Comparison of ENCODE assay signal across 33 cellular contexts in the genomic region with DNA sequence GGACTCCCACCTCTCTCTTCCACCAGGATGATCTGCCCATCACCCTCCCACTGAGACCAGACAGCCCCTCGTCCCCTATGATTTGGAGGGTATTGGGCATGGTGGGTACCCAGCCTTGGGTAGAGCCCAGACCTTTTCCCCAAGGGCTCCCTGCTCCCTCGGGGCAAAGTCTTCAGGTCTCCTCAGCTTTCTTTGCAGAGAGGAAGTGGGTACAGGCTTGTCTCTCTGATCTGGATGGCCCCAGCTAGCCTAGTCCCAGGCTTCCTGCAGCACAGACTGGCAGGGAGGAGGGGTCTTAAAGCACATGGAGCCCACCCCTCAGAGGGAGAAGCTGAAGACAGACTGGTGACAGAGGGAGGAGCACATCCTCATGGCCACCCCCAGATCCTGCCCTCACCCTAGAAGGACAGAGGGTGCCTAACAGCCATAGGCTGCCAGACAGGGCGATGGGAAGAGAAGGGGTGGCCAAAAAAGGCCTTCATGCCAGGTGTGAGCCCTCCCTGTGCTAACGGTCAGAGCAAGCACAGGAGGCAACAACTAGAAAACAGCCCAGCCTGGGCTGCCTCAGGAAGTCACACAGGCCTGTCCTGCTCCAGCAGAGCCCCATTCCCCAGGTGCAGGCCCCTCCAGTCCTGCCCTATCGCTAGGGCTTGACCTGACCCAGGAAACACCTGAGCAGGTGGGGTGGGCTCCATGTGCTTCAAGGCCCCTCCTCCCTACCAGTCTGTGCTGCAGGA. TPM values are rescaled to one million over a fixed set of nuclear protein-coding genes. Genes with fewer than 3 reads are reported as not detected.
DNase-seq lines count a peak whose midpoint lies in the region; ATAC-seq and TF ChIP-seq lines count a peak whose summit lies in the region.
"Had no signal": no experiment of that assay in that cellular context is flagged by ENCODE, and none has a peak within 500 bp of the region (broad histone marks: within the 10 kb centered on the region; RNA-seq: fewer than 3 reads in every experiment).

No MANE protein-coding gene starts in this region.

- intact Hi-C loops in IMR-90 (cut with micrococcal nuclease), result no loop called here
- intact Hi-C loops in spleen (cut with DNase I; ENCODE audit: low total_unique reads), result no loop called here

- CTCF ChIA-PET in IMR-90 (lab: Yijun Ruan, JAX), result no interaction called here
- CTCF ChIA-PET in SK-N-SH (lab: Yijun Ruan, JAX), result interaction anchor here (0.6 to 2.7 kb wide), 5 partner anchors 10 to 172 kb away, joined by 3 to 10 read pairs (median 6); no protein-coding TSS in a partner anchor

- ATAC-seq in IMR-90 (ENCODE audit: low read depth), result no peak
- ATAC-seq: activated naive CD8-positive, alpha-beta T cell treated with anti-CD3 and anti-CD28 coated beads, Interleukin-2, amount 50 U/mL, for 24 hours; naive thymus-derived CD8-positive, alpha-beta T cell; SK-N-SH treated with all-trans-retinoic acid at 6 μM for 48 hours; stimulated activated naive CD8-positive, alpha-beta T cell treated with anti-CD3 and anti-CD28 coated beads, Interleukin-15, Interleukin-2, amounts not matched to agents 100 U/mL and 50 U/mL, for 24 hours had no signal

- WGBS in IMR-90 (ENCODE audit: extremely low coverage in 2 of 2, insufficient read length in 1 of 2), 2 experiments, result 60% methylated on average over 1 of the region's 5 CpGs; no CpG with 5 or more reads in 1 of the 2 experiments
- WGBS in endodermal cell (ENCODE audit: insufficient coverage in 1 of 2, insufficient read length in 1 of 2), 2 experiments, result 83 to 88% methylated on average over 2 to 5 of the region's 5 CpGs
- WGBS in spleen, 5 donors, result 42 to 58% (median 45%) methylated on average over 4 to 5 of the region's 5 CpGs
- WGBS in SK-N-SH (ENCODE audit: low lambda C conversion rate), result 51% methylated on average over 3 of the region's 5 CpGs

- H2AK9ac ChIP-seq in IMR-90 (replicated peaks; ENCODE audit: low read depth, low read length, poor library complexity), result peak overlapping the region; percentile 82

- no peaks in the 10 kb centered on the region for H3K79me1 ChIP-seq in IMR-90 (ENCODE audit: low read depth in 1 of 2, low read length in 2 of 2)

- H3K9ac ChIP-seq in IMR-90 (ENCODE audit: low read depth, low read length) (no peak overlapping the region), SK-N-MC (ENCODE audit: insufficient read length) (no peak overlapping the region), endodermal cell (ENCODE audit: extremely low read depth, low read length, poor library complexity, severe bottlenecking) (no peak overlapping the region), SK-N-SH (no peak overlapping the region)

- no peak overlapping the region for H2BK5ac ChIP-seq in IMR-90 (ENCODE audit: low read depth, low read length, poor library complexity, severe bottlenecking)

- H3K4me3 Mint-ChIP-seq in endodermal cell, result no peak overlapping the region
- H3K4me3 Mint-ChIP-seq: activated B cell treated with CpG ODN at 0.5 μM for 24 hours; activated naive CD8-positive, alpha-beta T cell treated with anti-CD3 and anti-CD28 coated beads, Interleukin-2, amount 50 U/mL, for 24 hours; CD4-positive, alpha-beta T cell; naive thymus-derived CD8-positive, alpha-beta T cell had no signal

- no peak overlapping the region for H4K91ac ChIP-seq in IMR-90 (ENCODE audit: insufficient read depth, low read depth, low read length)

- no peaks in the 10 kb centered on the region for H3K9me1 ChIP-seq in IMR-90 (ENCODE audit: insufficient read depth, low read length)

- H3K27me3 ChIP-seq in IMR-90 (ENCODE audit: control insufficient read depth, insufficient read depth, low read length), result peaks cover 39% of the 10 kb centered on the region
- no peaks in the 10 kb centered on the region for H3K27me3 ChIP-seq in endodermal cell (ENCODE audit: control insufficient read depth, insufficient read depth, low read length, poor library complexity, severe bottlenecking)
- no peaks in the 10 kb centered on the region for H3K27me3 ChIP-seq in spleen (replicated peaks in 1 of 7)
- H3K27me3 ChIP-seq in SK-N-SH (ENCODE audit: insufficient read depth), result peaks cover 14% of the 10 kb centered on the region; the same call in 1 of the 2 replicates
- H3K27me3 ChIP-seq: heart left ventricle, left lung, right lobe of liver, tibial nerve had no signal

- no peaks in the 10 kb centered on the region for H3K79me2 ChIP-seq in SK-N-SH (ENCODE audit: insufficient read depth)

- TF ChIP-seq RAD21 in IMR-90 (IDR thresholded peaks at IDR 0.05; ENCODE audit: low read length), result no peak
- TF ChIP-seq RAD21 in SK-N-SH (IDR thresholded peaks at IDR 0.05; ENCODE audit: low read length), result no peak

- H2BK120ac ChIP-seq in IMR-90 (ENCODE audit: low read depth, low read length), result no peak overlapping the region

- no peaks in the 10 kb centered on the region; the same call in 1 of the 2 replicates for H4K20me1 ChIP-seq in IMR-90 (ENCODE audit: insufficient read depth, low read length)
- no peaks in the 10 kb centered on the region for H4K20me1 ChIP-seq in SK-N-SH (ENCODE audit: insufficient read depth)

- H3K56ac ChIP-seq in IMR-90 (ENCODE audit: extremely low read depth, insufficient read depth, low read length), result no peak overlapping the region

- H3K9me2 ChIP-seq in SK-N-SH, result no peaks in the 10 kb centered on the region

- peaks cover 3% of the 10 kb centered on the region for H3K4me1 Mint-ChIP-seq in endodermal cell
- H3K4me1 Mint-ChIP-seq: activated naive CD8-positive, alpha-beta T cell treated with anti-CD3 and anti-CD28 coated beads, Interleukin-2, amount 50 U/mL, for 24 hours had no signal

- no TSS peak for BruUV-seq in IMR-90 (replicated peaks; lab: Mats Ljungman, UMichigan)

- H4K8ac ChIP-seq in IMR-90 (ENCODE audit: low read depth in 2 of 2, low read length in 2 of 2), result no peak overlapping the region

- H3K27me3 Mint-ChIP-seq in endodermal cell (ENCODE audit: insufficient read depth), result no peaks in the 10 kb centered on the region
- H3K27me3 Mint-ChIP-seq: activated B cell treated with CpG ODN at 0.5 μM for 24 hours; activated naive CD8-positive, alpha-beta T cell treated with anti-CD3 and anti-CD28 coated beads, Interleukin-2, amount 50 U/mL, for 24 hours; CD4-positive, alpha-beta T cell; naive thymus-derived CD8-positive, alpha-beta T cell had no signal

- no peaks in the 10 kb centered on the region for H3K36me3 Mint-ChIP-seq in endodermal cell (ENCODE audit: low read depth)
- H3K36me3 Mint-ChIP-seq: naive thymus-derived CD8-positive, alpha-beta T cell had no signal

- H3K27ac Mint-ChIP-seq in endodermal cell, result no peak overlapping the region
- H3K27ac Mint-ChIP-seq: activated B cell treated with CpG ODN at 0.5 μM for 24 hours; activated naive CD8-positive, alpha-beta T cell treated with anti-CD3 and anti-CD28 coated beads, Interleukin-2, amount 50 U/mL, for 24 hours; CD4-positive, alpha-beta T cell had no signal

- no peaks in the 10 kb centered on the region for H3F3A ChIP-seq in SK-N-SH (replicated peaks; ENCODE audit: insufficient read depth)

- H2BK20ac ChIP-seq in IMR-90 (ENCODE audit: low read depth, low read length), result no peak overlapping the region

- no peak overlapping the region for H3K4ac ChIP-seq in IMR-90 (ENCODE audit: low read depth, low read length)

- H3K4me2 ChIP-seq in IMR-90 (ENCODE audit: low read depth, low read length), result no peak overlapping the region
- H3K4me2 ChIP-seq in SK-N-SH, result no peak overlapping the region

- no peak for TF ChIP-seq EP300 in SK-N-SH (IDR thresholded peaks at IDR 0.05; ENCODE audit: borderline replicate concordance in 1 of 2, low read depth in 1 of 2, low read length in 1 of 2)

- no peaks in the 10 kb centered on the region for H3K36me3 ChIP-seq in IMR-90 (ENCODE audit: control insufficient read depth, insufficient read depth, low read length)
- H3K36me3 ChIP-seq in SK-N-MC (ENCODE audit: insufficient read depth, low read length), result no peaks in the 10 kb centered on the region
- H3K36me3 ChIP-seq in endodermal cell (ENCODE audit: control insufficient read depth, insufficient read depth, low read length), result no peaks in the 10 kb centered on the region
- H3K36me3 ChIP-seq in spleen, result no peaks in the 10 kb centered on the region
- H3K36me3 ChIP-seq in SK-N-SH (replicated peaks in 1 of 2; ENCODE audit: control insufficient read depth in 1 of 2, insufficient read depth in 2 of 2, low read length in 1 of 2), result no peaks in the 10 kb centered on the region
- H3K36me3 ChIP-seq: heart left ventricle, left lung, right lobe of liver, tibial nerve had no signal

- DNase-seq in IMR-90 (no peak), SK-N-MC (ENCODE audit: low read depth, low spot score) (no peak), endodermal cell (no peak), spleen (no peak), SK-N-SH (no peak), NCI-H1105 treated with DMSO at 0.1 percent for 48 hours (lab: John Stamatoyannopoulos, UW) (no peak), C1 segment of cervical spinal cord (lab: John Stamatoyannopoulos, UW) (no peak), NCI-H226 (no peak)
- DNase-seq: activated B cell treated with CpG ODN at 0.5 μM for 24 hours; activated CD4-positive, alpha-beta T cell treated with anti-CD3 and anti-CD28 coated beads, Interleukin-2, amount 50 U/mL, for 4 hours; activated effector memory CD4-positive, alpha-beta T cell treated with Interleukin-2 at 50 U/mL for 16 hours; activated naive CD8-positive, alpha-beta T cell treated with anti-CD3 and anti-CD28 coated beads, Interleukin-2, amount 50 U/mL, for 24 hours; CD4-positive, alpha-beta T cell; effector CD4-positive, alpha-beta T cell; erythroblast; foreskin fibroblast; GOT3; heart left ventricle; KG1; left lung; MV-4-11; naive thymus-derived CD8-positive, alpha-beta T cell; NCI-H2029; stimulated activated CD4-positive, alpha-beta T cell treated with anti-CD3 and anti-CD28 coated beads, Interleukin-15, amount 100 ng/mL, for 24 hours; stimulated activated naive CD8-positive, alpha-beta T cell treated with anti-CD3 and anti-CD28 coated beads, Interleukin-15, Interleukin-2, amounts not matched to agents 100 U/mL and 50 U/mL, for 24 hours; T1000 had no signal

- no peak overlapping the region for H4K5ac ChIP-seq in IMR-90 (ENCODE audit: low read depth, low read length)

- no peak overlapping the region for H3K18ac ChIP-seq in IMR-90 (ENCODE audit: low read depth, low read length)

- in situ Hi-C loops in IMR-90 (cut with MboI; ENCODE audit: low sequenced_read_pairs), result no loop called here

- H3K14ac ChIP-seq in IMR-90 (replicated peaks; ENCODE audit: low read depth, low read length), result no peak overlapping the region

- TF ChIP-seq POLR2A in IMR-90 (IDR thresholded peaks at IDR 0.05; ENCODE audit: low read depth, low read length), result no peak
- no peak for TF ChIP-seq POLR2A in spleen (IDR thresholded peaks at IDR 0.05)

- H3K4me1 ChIP-seq in IMR-90 (ENCODE audit: control insufficient read depth, insufficient read depth, low read length) (no peaks in the 10 kb centered on the region), endodermal cell (ENCODE audit: control insufficient read depth, insufficient read depth, low read length) (no peaks in the 10 kb centered on the region), spleen (peaks cover 14 to 53% (median 35%) of the 10 kb centered on the region in 6 donors), SK-N-SH (ENCODE audit: control insufficient read depth in 1 of 2, insufficient read depth in 2 of 2, low read depth in 1 of 2, low read length in 1 of 2) (peaks cover 0 to 43% of the 10 kb centered on the region in 2 experiments; a peak in 2 of 4 replicates)

- dilution Hi-C loops in IMR-90 (cut with HindIII; ENCODE audit: low sequenced_read_pairs, unreplicated experiment), result no loop called here

- H3K9me3 Mint-ChIP-seq in endodermal cell, result no peaks in the 10 kb centered on the region
- H3K9me3 Mint-ChIP-seq: activated B cell treated with CpG ODN at 0.5 μM for 24 hours; activated naive CD8-positive, alpha-beta T cell treated with anti-CD3 and anti-CD28 coated beads, Interleukin-2, amount 50 U/mL, for 24 hours; CD4-positive, alpha-beta T cell; naive thymus-derived CD8-positive, alpha-beta T cell had no signal

- H2AFZ ChIP-seq in IMR-90 (replicated peaks; ENCODE audit: low read length, poor library complexity) (no peak overlapping the region), SK-N-SH (ENCODE audit: low read depth) (no peak overlapping the region)

- TF ChIP-seq CTCF in IMR-90 (conservative IDR thresholded peaks at IDR 0.05; ENCODE audit: low read depth, low read length) (no peak), endodermal cell (conservative IDR thresholded peaks at IDR 0.05) (no peak), spleen (IDR thresholded peaks at IDR 0.05 in 8 of 11, conservative IDR thresholded peaks at IDR 0.05 in 3 of 11) (no peak), SK-N-SH (IDR thresholded peaks at IDR 0.05) (no peak)

- no peak overlapping the region for H2BK15ac ChIP-seq in IMR-90 (ENCODE audit: low read depth, low read length)

- POLR2A ChIA-PET in IMR-90 (lab: Charles Lee; ENCODE audit: unreplicated experiment) (no interaction called here), SK-N-SH (lab: Yijun Ruan, JAX) (interaction anchor here (1.1 to 1.7 kb wide), 2 partner anchors 10 to 20 kb away, joined by 3 to 4 read pairs; no protein-coding TSS in a partner anchor)

- H3K9me3 ChIP-seq in IMR-90 (ENCODE audit: control insufficient read depth, insufficient read depth, low read length) (no peaks in the 10 kb centered on the region), SK-N-MC (ENCODE audit: low read depth, low read length) (no peaks in the 10 kb centered on the region), endodermal cell (ENCODE audit: control insufficient read depth, low read length) (no peaks in the 10 kb centered on the region), spleen (no peaks in the 10 kb centered on the region), SK-N-SH (no peaks in the 10 kb centered on the region)
- H3K9me3 ChIP-seq: heart left ventricle, left lung, right lobe of liver, tibial nerve had no signal

- H2AK5ac ChIP-seq in IMR-90 (ENCODE audit: low read depth, low read length), result no peak overlapping the region

- H3K4me3 ChIP-seq in IMR-90 (ENCODE audit: insufficient read depth, low read depth, low read length) (no peak overlapping the region), SK-N-MC (peak overlapping the region; percentile 76), endodermal cell (ENCODE audit: low read length) (no peak overlapping the region), spleen (no peak overlapping the region), SK-N-SH (ENCODE audit: low read depth in 2 of 2, low read length in 1 of 2) (no peak overlapping the region)
- H3K4me3 ChIP-seq: heart left ventricle, left lung, right lobe of liver, tibial nerve had no signal

- H3K27ac ChIP-seq in IMR-90 (ENCODE audit: insufficient read depth, low read length) (no peak overlapping the region), SK-N-MC (peak overlapping the region; percentile 53), endodermal cell (ENCODE audit: low read depth, low read length) (peak overlapping the region; percentile 82), spleen (peak overlapping the region in 5 of 8 donors; percentile 33 to 68 (median 66)), SK-N-SH (ENCODE audit: low read depth in 2 of 2, low read length in 1 of 2) (peak overlapping the region in 1 of 2 experiments; percentile 95; a peak in 2 of 4 replicates)
- H3K27ac ChIP-seq: heart left ventricle, left lung, tibial nerve had no signal

- H3K23ac ChIP-seq in IMR-90 (ENCODE audit: low read depth, low read length), result no peak overlapping the region

RNA-seq across cellular contexts. Expression of gene SLC22A12, which starts 30.4 kb away (rescaled TPM):
- not detected in 2 replicates for total RNA-seq in IMR-90 (2012; rRNA removed)
- polyA plus RNA-seq in IMR-90 (2012; rRNA removed), result not detected in 2 replicates
- polyA plus RNA-seq in IMR-90 (2012; cell fraction: cytosol; rRNA removed), result not detected in 2 replicates
- not detected in 2 replicates for polyA plus RNA-seq in IMR-90 (2012; cell fraction: nucleus; rRNA removed; ENCODE audit: low replicate concordance)
- not detected for total RNA-seq in endodermal cell
- not detected for polyA plus RNA-seq in endodermal cell (2013, experiment 1 of 2)
- not detected for polyA plus RNA-seq in endodermal cell (2013, experiment 2 of 2)
- total RNA-seq in spleen, result not detected
- polyA plus RNA-seq in spleen, result not detected
- polyA plus RNA-seq in SK-N-SH (2012; rRNA removed), result not detected in 2 replicates
- polyA plus RNA-seq in SK-N-SH (2012; cell fraction: cytosol; rRNA removed), result not detected in 2 replicates
- not detected in 2 replicates for polyA plus RNA-seq in SK-N-SH (2012; cell fraction: nucleus; rRNA removed)
- total RNA-seq: activated B cell treated with CpG ODN at 0.5 μM for 24 hours; CD4-positive, alpha-beta T cell; chondrocyte; G401; heart left ventricle; HT-29; left lung; naive thymus-derived CD8-positive, alpha-beta T cell; RPMI7951 had no signal
- polyA plus RNA-seq: heart left ventricle; naive thymus-derived CD8-positive, alpha-beta T cell had no signal
